20 cellular contexts compared by ENCODE assay signal in genomic region chr10:70500339-70500738, GRCh38. TPM values are rescaled to one million over a fixed set of nuclear protein-coding genes. Genes with fewer than 3 reads are reported as not detected.
A peak's percentile ranks its signal among the peaks of the same experiment; 100 is the strongest.
DNase-seq lines count a peak whose midpoint lies in the region; ATAC-seq, FAIRE-seq and TF ChIP-seq lines count a peak whose summit lies in the region.
"Had no signal": no experiment of that assay in that cellular context is flagged by ENCODE, and none has a peak within 500 bp of the region (broad histone marks: within the 10 kb centered on the region; RNA-seq: fewer than 3 reads in every experiment).

No MANE protein-coding gene starts in this region.

- ATAC-seq in natural killer cell: no peak
- ATAC-seq: activated T-cell treated with anti-CD3 and anti-CD28 coated beads, Interleukin-2, amount 50 U/mL, for 4 hours had no signal

- peaks cover 18 to 31% of the 10 kb centered on the region in 2 donors for H3K4me1 Mint-ChIP-seq in natural killer cell

- peak overlapping the region; percentile 37 for H3K4me3 Mint-ChIP-seq in natural killer cell
- H3K4me3 Mint-ChIP-seq: activated CD4-positive, alpha-beta memory T cell treated with anti-CD3 and anti-CD28 coated beads, Interleukin-2, amount 10 ng/mL, durations not matched to agents 7 days and 5 days; activated naive CD4-positive, alpha-beta T cell treated with anti-CD3 and anti-CD28 coated beads, Interleukin-2, amount 50 U/mL, for 24 hours; activated T-cell treated with anti-CD3 and anti-CD28 coated beads, Interleukin-2, amount 50 U/mL, for 4 hours; B cell had no signal

- intact Hi-C loops in endothelial cell of umbilical vein (cut with micrococcal nuclease) (loop anchor here (1.0 to 2.0 kb wide), 3 partner anchors 9 to 20 kb away; no protein-coding TSS in a partner anchor), natural killer cell (cut with micrococcal nuclease) (no loop called here), colonic mucosa (cut with DNase I) (no loop called here)

- H3K27ac Mint-ChIP-seq in natural killer cell: peak overlapping the region; percentile 12 to 14
- H3K27ac Mint-ChIP-seq: activated CD4-positive, alpha-beta memory T cell treated with anti-CD3 and anti-CD28 coated beads, Interleukin-2, amount 10 ng/mL, durations not matched to agents 7 days and 5 days; activated naive CD4-positive, alpha-beta T cell treated with anti-CD3 and anti-CD28 coated beads, Interleukin-2, amount 50 U/mL, for 24 hours had no signal

- no peaks in the 10 kb centered on the region for H3K36me3 Mint-ChIP-seq in natural killer cell
- H3K36me3 Mint-ChIP-seq: activated naive CD4-positive, alpha-beta T cell treated with anti-CD3 and anti-CD28 coated beads, Interleukin-2, amount 50 U/mL, for 24 hours had no signal

- TF ChIP-seq CTCF in Peyer's patch (IDR thresholded peaks at IDR 0.05): no peak
- no peak for TF ChIP-seq CTCF in endothelial cell of umbilical vein (IDR thresholded peaks at IDR 0.05; ENCODE audit: extremely low read depth in 1 of 2, insufficient read depth in 1 of 2, low read depth in 1 of 2, low read length in 2 of 2)
- TF ChIP-seq CTCF in natural killer cell (IDR thresholded peaks at IDR 0.05): no peak
- no peak for TF ChIP-seq CTCF in colonic mucosa (IDR thresholded peaks at IDR 0.05)

- TSS peak; percentile 66 for BruUV-seq in endothelial cell of umbilical vein (replicated peaks; lab: Mats Ljungman, UMichigan)

- H3K36me3 ChIP-seq in Peyer's patch (no peaks in the 10 kb centered on the region), endothelial cell of umbilical vein (ENCODE audit: control insufficient read depth in 2 of 2, extremely low read depth in 1 of 2, insufficient read depth in 2 of 2, low read length in 2 of 2) (no peaks in the 10 kb centered on the region), SJCRH30 (no peaks in the 10 kb centered on the region), colonic mucosa (no peaks in the 10 kb centered on the region)
- H3K36me3 ChIP-seq: esophagus muscularis mucosa, suprapubic skin had no signal

- CTCF ChIA-PET in endothelial cell of umbilical vein (lab: Charles Lee): interaction anchor here (0.8 to 2.6 kb wide), 4 partner anchors 9 to 42 kb away, joined by 3 to 15 read pairs (median 8); no protein-coding TSS in a partner anchor

- H3K4me3 ChIP-seq in Peyer's patch: no peak overlapping the region
- H3K4me3 ChIP-seq in endothelial cell of umbilical vein (replicated peaks in 1 of 3; ENCODE audit: insufficient read depth in 1 of 3, low read depth in 1 of 3, low read length in 3 of 3): no peak overlapping the region
- H3K4me3 ChIP-seq in SJCRH30: no peak overlapping the region
- no peak overlapping the region for H3K4me3 ChIP-seq in colonic mucosa
- H3K4me3 ChIP-seq: esophagus muscularis mucosa, suprapubic skin had no signal

- TF ChIP-seq POLR2A in Peyer's patch (IDR thresholded peaks at IDR 0.05) (no peak), endothelial cell of umbilical vein (IDR thresholded peaks at IDR 0.05; ENCODE audit: low read depth, low read length) (no peak)

- no peak for FAIRE-seq in endothelial cell of umbilical vein (lab: Jason Lieb, UNC)

- no peaks in the 10 kb centered on the region for H3K79me2 ChIP-seq in endothelial cell of umbilical vein (ENCODE audit: control insufficient read depth, insufficient read depth, low read length)

- no peak overlapping the region for H2AFZ ChIP-seq in endothelial cell of umbilical vein (ENCODE audit: low read depth, low read length)

- no peaks in the 10 kb centered on the region for H3K9me1 ChIP-seq in endothelial cell of umbilical vein (replicated peaks; ENCODE audit: control insufficient read depth, extremely low read depth, insufficient read depth, low read length)

- H3K9ac ChIP-seq in endothelial cell of umbilical vein (replicated peaks; ENCODE audit: extremely low read depth, insufficient read depth, low read length) (peak overlapping the region; percentile 0), colonic mucosa (ENCODE audit: low read depth in 2 of 2, low read length in 2 of 2) (no peak overlapping the region)
- H3K9ac ChIP-seq: KMS-11 had no signal

- H3K9me3 Mint-ChIP-seq in natural killer cell: no peaks in the 10 kb centered on the region
- H3K9me3 Mint-ChIP-seq: activated CD4-positive, alpha-beta memory T cell treated with anti-CD3 and anti-CD28 coated beads, Interleukin-2, amount 10 ng/mL, durations not matched to agents 7 days and 5 days; activated naive CD4-positive, alpha-beta T cell treated with anti-CD3 and anti-CD28 coated beads, Interleukin-2, amount 50 U/mL, for 24 hours; activated T-cell treated with anti-CD3 and anti-CD28 coated beads, Interleukin-2, amount 50 U/mL, for 4 hours had no signal

- H3K9me3 ChIP-seq in Peyer's patch: no peaks in the 10 kb centered on the region
- H3K9me3 ChIP-seq in endothelial cell of umbilical vein (replicated peaks; ENCODE audit: control insufficient read depth, insufficient read depth, low read length): no peaks in the 10 kb centered on the region
- H3K9me3 ChIP-seq in SJCRH30 (replicated peaks): no peaks in the 10 kb centered on the region
- no peaks in the 10 kb centered on the region for H3K9me3 ChIP-seq in colonic mucosa
- H3K9me3 ChIP-seq: esophagus muscularis mucosa, suprapubic skin had no signal

- H3K27me3 ChIP-seq in Peyer's patch: no peaks in the 10 kb centered on the region
- H3K27me3 ChIP-seq in endothelial cell of umbilical vein (ENCODE audit: control insufficient read depth in 2 of 2, insufficient read depth in 2 of 2, low read length in 2 of 2): no peaks in the 10 kb centered on the region
- H3K27me3 ChIP-seq in SJCRH30: no peaks in the 10 kb centered on the region
- H3K27me3 ChIP-seq in colonic mucosa: no peaks in the 10 kb centered on the region
- H3K27me3 ChIP-seq: esophagus muscularis mucosa had no signal

- H3K4me2 ChIP-seq in endothelial cell of umbilical vein (ENCODE audit: insufficient read depth, low read length): peak overlapping the region; percentile 6
- H3K4me2 ChIP-seq: KMS-11 had no signal

- H3K27ac ChIP-seq in Peyer's patch (peak overlapping the region in 3 of 4 donors; percentile 10 to 33 (median 16)), endothelial cell of umbilical vein (ENCODE audit: insufficient read depth, low read depth, low read length) (peak overlapping the region; percentile 84), substantia nigra (ENCODE audit: low read depth, low read length, poor library complexity, severe bottlenecking) (peak overlapping the region; percentile 71), SJCRH30 (no peak overlapping the region), colonic mucosa (no peak overlapping the region)
- H3K27ac ChIP-seq: KMS-11, suprapubic skin had no signal

- DNase-seq in Peyer's patch (no peak), endothelial cell of umbilical vein (ENCODE audit: low read depth, low spot score) (no peak), natural killer cell (no peak), substantia nigra (lab: John Stamatoyannopoulos, UW) (no peak), SK-N-DZ (ENCODE audit: low spot score) (no peak), SJCRH30 (no peak), colonic mucosa (no peak), SIG-M5 treated with dmso at 0.1 percent for 504 hours (lab: John Stamatoyannopoulos, UW; ENCODE audit: unreplicated experiment) (no peak)
- DNase-seq: activated CD4-positive, alpha-beta memory T cell treated with anti-CD3 and anti-CD28 coated beads, Interleukin-2, amount 10 ng/mL, durations not matched to agents 7 days and 5 days; activated T-cell treated with anti-CD3 and anti-CD28 coated beads, Interleukin-2, amount 50 U/mL, for 4 hours; midbrain; NCI-H1092 treated with DMSO at 0.1 percent for 48 hours; NCI-H2081; NCI-H510A; SHP77 treated with DMSO at 0.1 percent for 48 hours had no signal

- peaks cover 0 to 17% (median 9%) of the 10 kb centered on the region in 4 donors for H3K4me1 ChIP-seq in Peyer's patch
- H3K4me1 ChIP-seq in endothelial cell of umbilical vein (ENCODE audit: control insufficient read depth, extremely low read depth, insufficient read depth, low read length): peaks cover 44% of the 10 kb centered on the region
- peaks cover 11% of the 10 kb centered on the region for H3K4me1 ChIP-seq in SJCRH30
- H3K4me1 ChIP-seq in colonic mucosa: no peaks in the 10 kb centered on the region

- H4K20me1 ChIP-seq in endothelial cell of umbilical vein (replicated peaks; ENCODE audit: control insufficient read depth, extremely low read depth, insufficient read depth, low read length): no peaks in the 10 kb centered on the region

- POLR2A ChIA-PET in endothelial cell of umbilical vein (lab: Charles Lee): interaction anchor here (0.6 to 1.8 kb wide), 2 partner anchors 9 to 17 kb away, joined by 3 to 5 read pairs; no protein-coding TSS in a partner anchor

- dilution Hi-C loops in endothelial cell of umbilical vein (cut with MboI; ENCODE audit: extremely low pct_ligation_motif_present, low sequenced_read_pairs): no loop called here

- no peaks in the 10 kb centered on the region for H3K27me3 Mint-ChIP-seq in natural killer cell (ENCODE audit: low read depth in 2 of 2)
- H3K27me3 Mint-ChIP-seq: activated naive CD4-positive, alpha-beta T cell treated with anti-CD3 and anti-CD28 coated beads, Interleukin-2, amount 50 U/mL, for 24 hours; B cell had no signal

RNA-seq across cellular contexts. Expression of gene PALD1, which starts 21.8 kb away (rescaled TPM):
- 10 to 100 TPM in 1 of 4 donors, 1 to 10 TPM in 3; 1.2 to 15.7 (median 3.6) TPM for total RNA-seq in Peyer's patch
- total RNA-seq in endothelial cell of umbilical vein: 62.1 and 73.3 TPM in 2 replicates
- 16.6 and 20.7 TPM in 2 replicates for polyA plus RNA-seq in endothelial cell of umbilical vein
- polyA plus RNA-seq in endothelial cell of umbilical vein (2011; cell fraction: cytosol; rRNA removed): 11.0 and 14.2 TPM in 2 replicates
- polyA plus RNA-seq in endothelial cell of umbilical vein (2011; cell fraction: nucleus; rRNA removed): 36.2 and 39.1 TPM in 2 replicates
- 8.0 and 14.0 TPM in 2 replicates for polyA plus RNA-seq in endothelial cell of umbilical vein (2012)
- polyA minus RNA-seq in endothelial cell of umbilical vein: 22.8 and 25.4 TPM in 2 replicates
- not detected for polyA minus RNA-seq in endothelial cell of umbilical vein (2011; cell fraction: cytosol; rRNA and poly(A)+ RNA removed)
- 10.0 and 13.9 TPM in 2 replicates for polyA minus RNA-seq in endothelial cell of umbilical vein (2011; cell fraction: nucleus; rRNA and poly(A)+ RNA removed)
- total RNA-seq in natural killer cell: under 1 TPM in 1 of 3 donors, not detected in 2; 0.21 TPM
- polyA plus RNA-seq in SK-N-DZ (2014; cell fraction: cytosol; rRNA removed): 16.5 and 20.9 TPM in 2 replicates
- 20.6 and 23.2 TPM in 2 replicates for polyA plus RNA-seq in SK-N-DZ (2014; cell fraction: nucleus; rRNA removed)
- total RNA-seq in SJCRH30 (2014; rRNA removed; shearing (Covaris generic)): 12.5 and 12.8 TPM in 2 replicates
- total RNA-seq in colonic mucosa: 1 to 10 TPM; 1.3 to 2.5 TPM

RNA-seq across cellular contexts. Expression of gene NODAL, which starts 58.9 kb away (rescaled TPM):
- total RNA-seq in Peyer's patch (not detected), endothelial cell of umbilical vein (not detected in 2 replicates), natural killer cell (not detected), colonic mucosa (under 1 TPM in 1 of 2 donors, not detected in 1; 0.17 TPM)
- not detected in 2 replicates for polyA plus RNA-seq in endothelial cell of umbilical vein
- not detected in 2 replicates for polyA plus RNA-seq in endothelial cell of umbilical vein (2011; cell fraction: cytosol; rRNA removed)
- polyA plus RNA-seq in endothelial cell of umbilical vein (2011; cell fraction: nucleus; rRNA removed): not detected in 2 replicates
- not detected in 2 replicates for polyA plus RNA-seq in endothelial cell of umbilical vein (2012)
- polyA minus RNA-seq in endothelial cell of umbilical vein: not detected in 2 replicates
- polyA minus RNA-seq in endothelial cell of umbilical vein (2011; cell fraction: cytosol; rRNA and poly(A)+ RNA removed): not detected
- not detected in 2 replicates for polyA minus RNA-seq in endothelial cell of umbilical vein (2011; cell fraction: nucleus; rRNA and poly(A)+ RNA removed)
- not detected in 2 replicates for polyA plus RNA-seq in SK-N-DZ (2014; cell fraction: cytosol; rRNA removed)
- polyA plus RNA-seq in SK-N-DZ (2014; cell fraction: nucleus; rRNA removed): not detected in 2 replicates
- total RNA-seq in SJCRH30 (2014; rRNA removed; shearing (Covaris generic)): not detected in 2 replicates
- total RNA-seq: activated T-cell treated with anti-CD3 and anti-CD28 coated beads, Interleukin-2, amount 50 U/mL, for 4 hours; B cell; esophagus muscularis mucosa; suprapubic skin had no signal

Comparison
In these comparisons a context has a peak if more than half of its experiments do, and no peak if none do; other contexts are left out.
1. H3K27ac ChIP-seq: peak in Peyer's patch (3 of 4), endothelial cell of umbilical vein (single experiment) and substantia nigra (single experiment); none in SJCRH30 (single experiment) and colonic mucosa (single experiment).